17 cellular contexts compared by ENCODE assay signal in genomic region chr4:77449162-77449561, GRCh38.
DNase-seq lines count a peak whose midpoint lies in the region; ATAC-seq and TF ChIP-seq lines count a peak whose summit lies in the region.
"Had no signal": no experiment of that assay in that cellular context is flagged by ENCODE, and none has a peak within 500 bp of the region (broad histone marks: within the 10 kb centered on the region; RNA-seq: fewer than 3 reads in every experiment).

No MANE protein-coding gene starts in this region.

- no peaks in the 10 kb centered on the region for H3K36me3 Mint-ChIP-seq in activated CD8-positive, alpha-beta T cell treated with anti-CD3 and anti-CD28 coated beads, Interleukin-2, amount 10 ng/mL, durations not matched to agents 7 days and 5 days (ENCODE audit: low read depth)
- H3K36me3 Mint-ChIP-seq: CD4-positive, CD25-positive, alpha-beta regulatory T cell had no signal

- peak; percentile 56 for DNase-seq in AG08395 (ENCODE audit: low spot score)
- peak; percentile 35 for DNase-seq in HS-5 (ENCODE audit: low read depth)
- peak; percentile 11 for DNase-seq in RPMI7951 (ENCODE audit: low read depth)
- DNase-seq in fibroblast of pulmonary artery (ENCODE audit: low read depth): peak; percentile 39
- DNase-seq in activated CD8-positive, alpha-beta T cell treated with anti-CD3 and anti-CD28 coated beads, Interleukin-2, amount 10 ng/mL, durations not matched to agents 7 days and 5 days: no peak
- DNase-seq in DMS79 (lab: John Stamatoyannopoulos, UW): no peak
- DNase-seq in SW480 (ENCODE audit: low spot score): no peak
- DNase-seq: Caco-2; CD4-positive, CD25-positive, alpha-beta regulatory T cell; DMS153; EL; H9; NCI-H2081 treated with DMSO at 0.1 percent for 48 hours; NCI-H510A treated with DMSO at 0.1 percent for 48 hours had no signal

- H3K27me3 Mint-ChIP-seq in activated CD8-positive, alpha-beta T cell treated with anti-CD3 and anti-CD28 coated beads, Interleukin-2, amount 10 ng/mL, durations not matched to agents 7 days and 5 days (ENCODE audit: low read depth): peaks cover 16% of the 10 kb centered on the region

- POLR2A ChIA-PET in activated CD8-positive, alpha-beta T cell treated with anti-CD3 and anti-CD28 coated beads, Interleukin-2, amount 10 ng/mL, durations not matched to agents 7 days and 5 days (lab: Charles Lee): no interaction called here

- CTCF ChIA-PET in activated CD8-positive, alpha-beta T cell treated with anti-CD3 and anti-CD28 coated beads, Interleukin-2, amount 10 ng/mL, durations not matched to agents 7 days and 5 days (lab: Charles Lee): no interaction called here

- H3K4me3 ChIP-seq in fibroblast of pulmonary artery (replicated peaks; ENCODE audit: low read depth, low read length): no peak overlapping the region
- H3K4me3 ChIP-seq: A549 had no signal

- no peak for TF ChIP-seq CTCF in fibroblast of pulmonary artery (IDR thresholded peaks at IDR 0.05; ENCODE audit: low read length, missing control alignments)

- H3K9me3 Mint-ChIP-seq in activated CD8-positive, alpha-beta T cell treated with anti-CD3 and anti-CD28 coated beads, Interleukin-2, amount 10 ng/mL, durations not matched to agents 7 days and 5 days (ENCODE audit: insufficient read depth): no peaks in the 10 kb centered on the region
- H3K9me3 Mint-ChIP-seq: H9 had no signal

- no peak overlapping the region for H3K4me3 Mint-ChIP-seq in activated CD8-positive, alpha-beta T cell treated with anti-CD3 and anti-CD28 coated beads, Interleukin-2, amount 10 ng/mL, durations not matched to agents 7 days and 5 days
- H3K4me3 Mint-ChIP-seq: B cell, H9 had no signal

- no peak overlapping the region for H3K27ac Mint-ChIP-seq in activated CD8-positive, alpha-beta T cell treated with anti-CD3 and anti-CD28 coated beads, Interleukin-2, amount 10 ng/mL, durations not matched to agents 7 days and 5 days
- H3K27ac Mint-ChIP-seq: B cell; CD4-positive, CD25-positive, alpha-beta regulatory T cell; H9 had no signal

- ATAC-seq in activated CD8-positive, alpha-beta T cell treated with anti-CD3 and anti-CD28 coated beads, Interleukin-2, amount 10 ng/mL, durations not matched to agents 7 days and 5 days: no peak
- no peak for ATAC-seq in GM18909 (IDR thresholded peaks at IDR 0.05; ENCODE audit: poor library complexity, unreplicated experiment)
- ATAC-seq: A549 had no signal

- no peaks in the 10 kb centered on the region for H3K4me1 Mint-ChIP-seq in activated CD8-positive, alpha-beta T cell treated with anti-CD3 and anti-CD28 coated beads, Interleukin-2, amount 10 ng/mL, durations not matched to agents 7 days and 5 days (ENCODE audit: low read depth)
- H3K4me1 Mint-ChIP-seq: B cell; CD4-positive, CD25-positive, alpha-beta regulatory T cell; H9 had no signal

Comparison
In these comparisons a context has a peak if more than half of its experiments do, and no peak if none do; other contexts are left out.
1. DNase-seq: peak in AG08395 (single experiment), HS-5 (single experiment), RPMI7951 (single experiment) and fibroblast of pulmonary artery (single experiment); none in activated CD8-positive, alpha-beta T cell treated with anti-CD3 and anti-CD28 coated beads, Interleukin-2, amount 10 ng/mL, durations not matched to agents 7 days and 5 days (single experiment), DMS79 (single experiment) and SW480 (single experiment).